In genomic region chr3:177131927-177132636, GRCh38 we compare ENCODE assay signal across 17 cellular contexts.
A peak's percentile ranks its signal among the peaks of the same experiment; 100 is the strongest.
DNase-seq lines count a peak whose midpoint lies in the region; ATAC-seq and TF ChIP-seq lines count a peak whose summit lies in the region.
"Had no signal": no experiment of that assay in that cellular context is flagged by ENCODE, and none has a peak within 500 bp of the region (broad histone marks: within the 10 kb centered on the region; RNA-seq: fewer than 3 reads in every experiment).

No MANE protein-coding gene starts in this region.

- H2AFZ ChIP-seq in DND-41 (ENCODE audit: low read depth, low read length): no peak overlapping the region
- H2AFZ ChIP-seq: neural progenitor cell had no signal

- peaks cover 40% of the 10 kb centered on the region for H3K4me1 ChIP-seq in CD4-positive, CD25-positive, alpha-beta regulatory T cell (ENCODE audit: control insufficient read depth, insufficient read depth, low read length, poor library complexity, severe bottlenecking)
- no peaks in the 10 kb centered on the region for H3K4me1 ChIP-seq in DND-41 (ENCODE audit: insufficient read depth, low read length)
- H3K4me1 ChIP-seq: neural progenitor cell had no signal

- H3K9ac ChIP-seq in DND-41 (ENCODE audit: low read depth, low read length): no peak overlapping the region
- H3K9ac ChIP-seq: neural progenitor cell had no signal

- peaks cover 83% of the 10 kb centered on the region for H4K20me1 ChIP-seq in DND-41 (ENCODE audit: insufficient read depth, low read length)

- TF ChIP-seq CTCF in DND-41 (IDR thresholded peaks at IDR 0.05; ENCODE audit: borderline replicate concordance, extremely low read depth, low read length, poor library complexity, severe bottlenecking) (no peak), glutamatergic neuron (IDR thresholded peaks at IDR 0.05; ENCODE audit: partially characterized antibody, unreplicated experiment) (no peak)

- H3K9me3 ChIP-seq in CD4-positive, CD25-positive, alpha-beta regulatory T cell (ENCODE audit: control insufficient read depth in 2 of 2, low read length in 2 of 2): no peaks in the 10 kb centered on the region
- H3K9me3 ChIP-seq in DND-41 (ENCODE audit: insufficient read depth, low read length, severe bottlenecking): no peaks in the 10 kb centered on the region
- H3K9me3 ChIP-seq: left lung, spleen, thyroid gland had no signal

- H3K36me3 Mint-ChIP-seq in CD4-positive, CD25-positive, alpha-beta regulatory T cell: peaks cover 30% of the 10 kb centered on the region
- H3K36me3 Mint-ChIP-seq in glutamatergic neuron (ENCODE audit: unreplicated experiment): peaks cover 4% of the 10 kb centered on the region

- DNase-seq in CD4-positive, CD25-positive, alpha-beta regulatory T cell: no peak
- DNase-seq in DND-41: no peak
- DNase-seq in NCI-H2171 treated with DMSO at 0.1 percent for 48 hours (lab: John Stamatoyannopoulos, UW): peak; percentile 99
- no peak for DNase-seq in glutamatergic neuron
- no peak for DNase-seq in SKM-1 treated with dmso at 0.1 percent for 144 hours (lab: John Stamatoyannopoulos, UW; ENCODE audit: unreplicated experiment)
- DNase-seq in NCI-H82 (lab: John Stamatoyannopoulos, UW): no peak
- DNase-seq: activated CD4-positive, alpha-beta T cell treated with anti-CD3 and anti-CD28 coated beads, Interleukin-2, amount 10 ng/mL, durations not matched to agents 24 days and 14 days; caudate nucleus; hippocampal formation; left lung; spleen; T-helper 1 cell had no signal

- H3K27me3 Mint-ChIP-seq in CD4-positive, CD25-positive, alpha-beta regulatory T cell: no peaks in the 10 kb centered on the region
- no peaks in the 10 kb centered on the region for H3K27me3 Mint-ChIP-seq in glutamatergic neuron (ENCODE audit: unreplicated experiment)
- H3K27me3 Mint-ChIP-seq: activated CD4-positive, alpha-beta T cell treated with anti-CD3 and anti-CD28 coated beads, Interleukin-2, amount 10 ng/mL, durations not matched to agents 24 days and 14 days had no signal

- peaks cover 58 to 81% (median 71%) of the 10 kb centered on the region in 4 donors for H3K4me1 Mint-ChIP-seq in CD4-positive, CD25-positive, alpha-beta regulatory T cell
- H3K4me1 Mint-ChIP-seq in glutamatergic neuron (ENCODE audit: low read depth, unreplicated experiment): peaks cover 25% of the 10 kb centered on the region
- H3K4me1 Mint-ChIP-seq: neural progenitor cell had no signal

- no peak for ATAC-seq in CD4-positive, CD25-positive, alpha-beta regulatory T cell (ENCODE audit: low read depth in 2 of 2)
- ATAC-seq in DND-41 (ENCODE audit: insufficient read depth, low read depth): peak; percentile 23; the same call in 1 of the 3 replicates
- no peak for ATAC-seq in GM18907 (IDR thresholded peaks at IDR 0.05; ENCODE audit: unreplicated experiment)
- ATAC-seq in GM19324 (IDR thresholded peaks at IDR 0.05; ENCODE audit: low FRiP score, unreplicated experiment): no peak
- ATAC-seq: left lung, Panc1 had no signal

- peak overlapping the region; percentile 9 for H3K4me3 ChIP-seq in CD4-positive, CD25-positive, alpha-beta regulatory T cell (ENCODE audit: low read depth, low read length)
- H3K4me3 ChIP-seq in DND-41 (ENCODE audit: low read depth in 1 of 2, low read length in 2 of 2): no peak overlapping the region
- H3K4me3 ChIP-seq: left lung, neural progenitor cell, spleen, thyroid gland had no signal

- H3K9me3 Mint-ChIP-seq in CD4-positive, CD25-positive, alpha-beta regulatory T cell: no peaks in the 10 kb centered on the region
- H3K9me3 Mint-ChIP-seq in glutamatergic neuron (ENCODE audit: unreplicated experiment): peaks cover 2% of the 10 kb centered on the region
- H3K9me3 Mint-ChIP-seq: activated CD4-positive, alpha-beta T cell treated with anti-CD3 and anti-CD28 coated beads, Interleukin-2, amount 10 ng/mL, durations not matched to agents 24 days and 14 days had no signal

- peak overlapping the region in 2 of 3 donors; percentile 47 to 71 for H3K27ac Mint-ChIP-seq in CD4-positive, CD25-positive, alpha-beta regulatory T cell
- H3K27ac Mint-ChIP-seq in glutamatergic neuron (ENCODE audit: unreplicated experiment): peak overlapping the region; percentile 31
- H3K27ac Mint-ChIP-seq: activated CD4-positive, alpha-beta T cell treated with anti-CD3 and anti-CD28 coated beads, Interleukin-2, amount 10 ng/mL, durations not matched to agents 24 days and 14 days; neural progenitor cell had no signal

- no peak overlapping the region for H3K4me2 ChIP-seq in DND-41 (ENCODE audit: insufficient read depth, low read length)
- H3K4me2 ChIP-seq: neural progenitor cell had no signal

- peak overlapping the region in 3 of 4 donors; percentile 38 to 67 (median 59) for H3K4me3 Mint-ChIP-seq in CD4-positive, CD25-positive, alpha-beta regulatory T cell
- H3K4me3 Mint-ChIP-seq in glutamatergic neuron (ENCODE audit: unreplicated experiment): no peak overlapping the region
- H3K4me3 Mint-ChIP-seq: activated CD4-positive, alpha-beta T cell treated with anti-CD3 and anti-CD28 coated beads, Interleukin-2, amount 10 ng/mL, durations not matched to agents 24 days and 14 days; neural progenitor cell had no signal

- H3K79me2 ChIP-seq in DND-41 (ENCODE audit: insufficient read depth, low read length): peaks cover 100% of the 10 kb centered on the region

- H3K27ac ChIP-seq in CD4-positive, CD25-positive, alpha-beta regulatory T cell (ENCODE audit: insufficient read depth, low read length, poor library complexity, severe bottlenecking): no peak overlapping the region
- no peak overlapping the region; the same call in 1 of the 2 replicates for H3K27ac ChIP-seq in DND-41 (ENCODE audit: low read length)
- H3K27ac ChIP-seq: left lung, neural progenitor cell, thyroid gland had no signal

- no peaks in the 10 kb centered on the region for H3K27me3 ChIP-seq in CD4-positive, CD25-positive, alpha-beta regulatory T cell (ENCODE audit: control insufficient read depth, insufficient read depth, low read length)
- H3K27me3 ChIP-seq in DND-41 (ENCODE audit: insufficient read depth, low read length, poor library complexity): no peaks in the 10 kb centered on the region
- H3K27me3 ChIP-seq: left lung, neural progenitor cell, spleen, thyroid gland had no signal

- peaks cover 10% of the 10 kb centered on the region for H3K36me3 ChIP-seq in CD4-positive, CD25-positive, alpha-beta regulatory T cell (ENCODE audit: control insufficient read depth, insufficient read depth, low read length)
- peaks cover 22% of the 10 kb centered on the region for H3K36me3 ChIP-seq in DND-41 (ENCODE audit: insufficient read depth, low read length)
- H3K36me3 ChIP-seq: left lung, neural progenitor cell, thyroid gland had no signal
